In the genomic region with DNA sequence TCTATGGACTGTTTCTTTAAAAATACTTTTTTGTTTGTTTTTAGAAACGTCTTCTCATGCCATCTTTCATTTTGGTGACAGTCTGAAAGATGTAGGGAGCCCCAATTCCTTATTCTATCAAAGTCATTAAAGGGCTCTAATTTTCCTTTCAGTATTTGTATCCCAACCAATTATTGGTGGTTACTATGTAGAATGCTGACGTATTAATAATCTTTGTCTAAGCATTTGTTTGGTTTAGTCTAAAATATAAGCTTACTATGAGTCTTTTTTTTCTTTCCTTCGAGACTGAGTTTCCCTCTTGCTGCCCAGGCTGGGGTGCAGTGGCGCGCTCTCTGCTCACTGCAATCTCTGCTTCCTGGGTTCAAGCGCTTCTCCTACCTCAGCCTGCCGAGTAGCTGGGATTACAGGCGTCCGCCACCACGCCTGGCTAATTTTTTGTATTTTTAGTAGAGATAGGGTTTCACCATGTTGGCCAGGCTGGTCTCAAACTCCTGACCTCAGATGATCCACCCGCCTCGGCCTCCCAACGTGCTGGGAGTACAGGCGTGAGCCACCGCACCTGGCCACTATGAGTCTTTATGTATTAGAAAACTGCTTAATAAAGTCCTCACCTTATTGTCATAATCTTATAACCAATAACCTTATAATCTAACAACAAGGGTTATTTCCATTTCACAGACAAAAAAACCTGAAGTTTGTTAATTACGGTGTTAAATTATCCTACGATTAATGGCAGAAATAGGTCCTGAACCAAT, we compare ENCODE assay signal across 8 cellular contexts. TPM values are rescaled to one million over a fixed set of nuclear protein-coding genes. Genes with fewer than 3 reads are reported as not detected.
DNase-seq lines count a peak whose midpoint lies in the region; ATAC-seq lines count a peak whose summit lies in the region.

No MANE protein-coding gene starts in this region.

- H3K36me3 Mint-ChIP-seq in activated T-helper 1 cell treated with anti-CD3 and anti-CD28 coated beads, Interleukin-12 subunit alpha, Interleukin-12 subunit beta, Interleukin-2, Interleukin-4 antibody, amounts not matched to agents 30 ng/mL and 10 ng/mL and 1 ng/mL, durations not matched to agents 14 hours and 24 hours and 36 hours (ENCODE audit: low read depth), result peaks cover 14% of the 10 kb centered on the region
- peaks cover 19% of the 10 kb centered on the region for H3K36me3 Mint-ChIP-seq in stimulated activated memory B cell treated with anti-CD40 and anti-IgM and Interleukin-4, amounts not matched to agents 10 μg/mL and 1 μg/mL and 100 μg/mL, for 72 hours

- H3K27ac ChIP-seq in HUES48 (ENCODE audit: low read depth, low read length) (peak overlapping the region; percentile 98), iPS DF 6.9 (ENCODE audit: low read length) (no peak overlapping the region)

- H3K27me3 ChIP-seq in HUES48 (ENCODE audit: control insufficient read depth, insufficient read depth, low read length) (no peaks in the 10 kb centered on the region), iPS DF 6.9 (ENCODE audit: control insufficient read depth, insufficient read depth, low read length) (no peaks in the 10 kb centered on the region)

- peak overlapping the region; percentile 70 for H3K4me3 ChIP-seq in HUES48 (ENCODE audit: low read depth, low read length)
- H3K4me3 ChIP-seq in iPS DF 6.9 (ENCODE audit: low read length), result peak overlapping the region; percentile 39; the same call in 1 of the 2 replicates

- H3K4me1 ChIP-seq in HUES48 (ENCODE audit: control insufficient read depth, insufficient read depth, low read length), result peaks cover 22% of the 10 kb centered on the region; the same call in 1 of the 2 replicates
- H3K4me1 ChIP-seq in iPS DF 6.9 (ENCODE audit: control insufficient read depth, insufficient read depth, low read length), result peaks cover 1% of the 10 kb centered on the region; the same call in 1 of the 2 replicates

- no CpG with 5 or more reads among the region's 17 CpGs for WGBS in iPS DF 6.9 (ENCODE audit: insufficient coverage, insufficient read length)

- H3K27me3 Mint-ChIP-seq in activated T-helper 1 cell treated with anti-CD3 and anti-CD28 coated beads, Interleukin-12 subunit alpha, Interleukin-12 subunit beta, Interleukin-2, Interleukin-4 antibody, amounts not matched to agents 30 ng/mL and 10 ng/mL and 1 ng/mL, durations not matched to agents 14 hours and 24 hours and 36 hours (ENCODE audit: insufficient read depth), result no peaks in the 10 kb centered on the region
- H3K27me3 Mint-ChIP-seq in stimulated activated memory B cell treated with anti-CD40 and anti-IgM and Interleukin-4, amounts not matched to agents 10 μg/mL and 1 μg/mL and 100 μg/mL, for 72 hours, result no peaks in the 10 kb centered on the region

- H3K36me3 ChIP-seq in HUES48 (ENCODE audit: control insufficient read depth, insufficient read depth, low read length) (peaks cover 16% of the 10 kb centered on the region), iPS DF 6.9 (ENCODE audit: control insufficient read depth, insufficient read depth, low read length) (no peaks in the 10 kb centered on the region)

- H3K9ac ChIP-seq in HUES48 (ENCODE audit: low read depth, low read length), result peak overlapping the region; percentile 84

- H3K9me3 Mint-ChIP-seq in activated T-helper 1 cell treated with anti-CD3 and anti-CD28 coated beads, Interleukin-12 subunit alpha, Interleukin-12 subunit beta, Interleukin-2, Interleukin-4 antibody, amounts not matched to agents 30 ng/mL and 10 ng/mL and 1 ng/mL, durations not matched to agents 14 hours and 24 hours and 36 hours, result no peaks in the 10 kb centered on the region
- H3K9me3 Mint-ChIP-seq in stimulated activated memory B cell treated with anti-CD40 and anti-IgM and Interleukin-4, amounts not matched to agents 10 μg/mL and 1 μg/mL and 100 μg/mL, for 72 hours, result no peaks in the 10 kb centered on the region

- intact Hi-C loops in activated T-helper 1 cell treated with anti-CD3 and anti-CD28 coated beads, Interleukin-12 subunit alpha, Interleukin-12 subunit beta, Interleukin-2, Interleukin-4 antibody, amounts not matched to agents 30 ng/mL and 10 ng/mL and 1 ng/mL, durations not matched to agents 14 hours and 24 hours and 36 hours (cut with micrococcal nuclease), result loop anchor here (2.0 to 10.0 kb wide), 3 partner anchors 19 to 309 kb away; no protein-coding TSS in a partner anchor

- DNase-seq in activated T-helper 1 cell treated with anti-CD3 and anti-CD28 coated beads, Interleukin-12 subunit alpha, Interleukin-12 subunit beta, Interleukin-2, Interleukin-4 antibody, amounts not matched to agents 30 ng/mL and 10 ng/mL and 1 ng/mL, durations not matched to agents 14 hours and 24 hours and 36 hours (ENCODE audit: low spot score), result no peak
- DNase-seq in iPS DF 6.9 (ENCODE audit: low read depth, low spot score), result no peak
- DNase-seq in HuH-7 (ENCODE audit: low spot score), result no peak
- no peak for DNase-seq in ACHN

- H3K27ac Mint-ChIP-seq in activated T-helper 1 cell treated with anti-CD3 and anti-CD28 coated beads, Interleukin-12 subunit alpha, Interleukin-12 subunit beta, Interleukin-2, Interleukin-4 antibody, amounts not matched to agents 30 ng/mL and 10 ng/mL and 1 ng/mL, durations not matched to agents 14 hours and 24 hours and 36 hours, result peak overlapping the region; percentile 94
- H3K27ac Mint-ChIP-seq in stimulated activated memory B cell treated with anti-CD40 and anti-IgM and Interleukin-4, amounts not matched to agents 10 μg/mL and 1 μg/mL and 100 μg/mL, for 72 hours, result peak overlapping the region; percentile 98

- in situ Hi-C loops in ACHN (cut with HindIII; ENCODE audit: low pct_ligation_motif_present, low pct_unique_long_range_greater_than_20kb, low sequenced_read_pairs), result no loop called here

- ATAC-seq in stimulated activated memory B cell treated with anti-CD40 and anti-IgM and Interleukin-4, amounts not matched to agents 10 μg/mL and 1 μg/mL and 100 μg/mL, for 72 hours, result no peak
- ATAC-seq in GM18858 (IDR thresholded peaks at IDR 0.05; ENCODE audit: unreplicated experiment), result no peak
- no peak for ATAC-seq in GM19023 (IDR thresholded peaks at IDR 0.05; ENCODE audit: unreplicated experiment)

- peaks cover 47% of the 10 kb centered on the region for H3K4me1 Mint-ChIP-seq in activated T-helper 1 cell treated with anti-CD3 and anti-CD28 coated beads, Interleukin-12 subunit alpha, Interleukin-12 subunit beta, Interleukin-2, Interleukin-4 antibody, amounts not matched to agents 30 ng/mL and 10 ng/mL and 1 ng/mL, durations not matched to agents 14 hours and 24 hours and 36 hours (ENCODE audit: low read depth)
- H3K4me1 Mint-ChIP-seq in stimulated activated memory B cell treated with anti-CD40 and anti-IgM and Interleukin-4, amounts not matched to agents 10 μg/mL and 1 μg/mL and 100 μg/mL, for 72 hours, result peaks cover 61% of the 10 kb centered on the region

- H3K4me3 Mint-ChIP-seq in activated T-helper 1 cell treated with anti-CD3 and anti-CD28 coated beads, Interleukin-12 subunit alpha, Interleukin-12 subunit beta, Interleukin-2, Interleukin-4 antibody, amounts not matched to agents 30 ng/mL and 10 ng/mL and 1 ng/mL, durations not matched to agents 14 hours and 24 hours and 36 hours, result peak overlapping the region; percentile 88
- peak overlapping the region; percentile 94 for H3K4me3 Mint-ChIP-seq in stimulated activated memory B cell treated with anti-CD40 and anti-IgM and Interleukin-4, amounts not matched to agents 10 μg/mL and 1 μg/mL and 100 μg/mL, for 72 hours

- H3K9me3 ChIP-seq in HUES48 (ENCODE audit: control insufficient read depth, insufficient read depth, low read length) (no peaks in the 10 kb centered on the region), iPS DF 6.9 (ENCODE audit: control insufficient read depth, insufficient read depth, low read length) (no peaks in the 10 kb centered on the region)

RNA-seq across cellular contexts. Expression of a gene that starts 0.8 kb away (rescaled TPM):
- 25.3 and 25.6 TPM in 2 replicates for total RNA-seq in activated T-helper 1 cell treated with anti-CD3 and anti-CD28 coated beads, Interleukin-12 subunit alpha, Interleukin-12 subunit beta, Interleukin-2, Interleukin-4 antibody, amounts not matched to agents 30 ng/mL and 10 ng/mL and 1 ng/mL, durations not matched to agents 14 hours and 24 hours and 36 hours
